Comparison of ENCODE assay signal across 27 cellular contexts in the genomic region with DNA sequence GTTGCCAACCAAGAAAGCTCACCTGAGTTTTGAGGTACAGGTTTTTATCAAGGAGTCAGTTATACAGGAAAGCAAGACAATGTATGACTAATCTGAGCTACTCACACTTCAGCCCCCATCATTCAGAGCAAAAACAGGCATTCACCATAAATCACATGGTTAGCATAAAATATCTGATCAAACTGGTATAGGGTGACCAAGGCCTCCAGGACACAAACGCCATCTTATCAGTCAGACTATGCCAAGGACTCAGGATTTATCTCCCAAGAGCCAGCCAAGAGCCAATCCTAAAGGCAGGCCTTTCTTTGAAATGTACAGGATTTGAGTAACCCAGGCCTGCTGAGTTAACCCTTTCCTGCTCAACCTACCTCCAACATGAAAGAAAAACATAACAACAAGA.
"Had no signal": no experiment of that assay in that cellular context is flagged by ENCODE, and none has a peak within 500 bp of the region (broad histone marks: within the 10 kb centered on the region; RNA-seq: fewer than 3 reads in every experiment).

No MANE protein-coding gene starts in this region.

- FAIRE-seq: islet of Langerhans had no signal

- H3K27me3 ChIP-seq: ascending aorta, neutrophil, upper lobe of left lung, vagina had no signal

- H3K27ac Mint-ChIP-seq: activated CD4-positive, alpha-beta T cell treated with anti-CD3 and anti-CD28 coated beads for 36 hours; activated CD8-positive, alpha-beta memory T cell treated with anti-CD3 and anti-CD28 coated beads, Interleukin-2, amount 10 ng/mL, durations not matched to agents 7 days and 5 days; activated CD8-positive, alpha-beta T cell treated with anti-CD3 and anti-CD28 coated beads, Interleukin-2, amount 10 ng/mL, durations not matched to agents 7 days and 5 days; activated naive CD8-positive, alpha-beta T cell treated with anti-CD3 and anti-CD28 coated beads, Interleukin-2, amount 10 ng/mL, durations not matched to agents 7 days and 5 days; brain; effector memory CD8-positive, alpha-beta T cell; stimulated activated effector memory CD8-positive, alpha-beta T cell treated with anti-CD3 and anti-CD28 coated beads, Interleukin-12 subunit alpha, Interleukin-12 subunit beta, amount 100 ng/mL, for 72 hours; stimulated activated naive CD8-positive, alpha-beta T cell treated with anti-CD3 and anti-CD28 coated beads, Interleukin-15, Interleukin-2, amounts not matched to agents 100 ng/mL and 50 ng/mL, for 24 hours; T-helper 2 cell treated with Interferon-gamma antibody and Interleukin-4, amounts not matched to agents 5 μg/mL and 100 μg/mL, for 36 hours had no signal

- H3K27me3 Mint-ChIP-seq: brain; effector memory CD8-positive, alpha-beta T cell; stimulated activated naive CD8-positive, alpha-beta T cell treated with anti-CD3 and anti-CD28 coated beads, Interleukin-15, Interleukin-2, amounts not matched to agents 100 ng/mL and 50 ng/mL, for 24 hours had no signal

- H3K9me3 Mint-ChIP-seq: activated naive CD8-positive, alpha-beta T cell treated with anti-CD3 and anti-CD28 coated beads, Interleukin-2, amount 10 ng/mL, durations not matched to agents 7 days and 5 days; effector memory CD8-positive, alpha-beta T cell; nephron; stimulated activated naive CD8-positive, alpha-beta T cell treated with anti-CD3 and anti-CD28 coated beads, Interleukin-15, Interleukin-2, amounts not matched to agents 100 ng/mL and 50 ng/mL, for 24 hours; T-helper 2 cell treated with Interferon-gamma antibody and Interleukin-4, amounts not matched to agents 5 μg/mL and 100 μg/mL, for 36 hours had no signal

- DNase-seq: activated CD4-positive, alpha-beta T cell treated with anti-CD3 and anti-CD28 coated beads for 36 hours; activated CD4-positive, CD25-positive, alpha-beta regulatory T cell; activated CD8-positive, alpha-beta memory T cell treated with anti-CD3 and anti-CD28 coated beads, Interleukin-2, amount 10 ng/mL, durations not matched to agents 7 days and 5 days; activated CD8-positive, alpha-beta T cell treated with anti-CD3 and anti-CD28 coated beads, Interleukin-2, amount 10 ng/mL, durations not matched to agents 7 days and 5 days; activated effector memory CD4-positive, alpha-beta T cell treated with Interleukin-2 at 50 U/mL for 16 hours; activated naive CD4-positive, alpha-beta T cell treated with Interleukin-2 at 50 U/mL for 16 hours; activated naive CD8-positive, alpha-beta T cell treated with anti-CD3 and anti-CD28 coated beads, Interleukin-2, amount 10 ng/mL, durations not matched to agents 7 days and 5 days; cortex of kidney; effector memory CD8-positive, alpha-beta T cell; head of caudate nucleus; hippocampal formation; left ventricle myocardium inferior; stimulated activated CD4-positive, alpha-beta T cell treated with anti-CD3 and anti-CD28 coated beads, Interleukin-12 subunit alpha, Interleukin-12 subunit beta, amount 100 ng/mL, for 4 hours; stimulated activated CD4-positive, alpha-beta T cell treated with anti-CD3 and anti-CD28 coated beads, Interleukin-4, amount 100 ng/mL, for 24 hours; upper lobe of left lung had no signal

- H3K27ac ChIP-seq: ascending aorta, left ventricle myocardium inferior, neutrophil, skin epidermis, thoracic aorta, upper lobe of left lung, vagina had no signal

- H3K36me3 ChIP-seq: ascending aorta, left ventricle myocardium inferior, neutrophil, thoracic aorta, upper lobe of left lung, vagina had no signal

- H3K4me1 Mint-ChIP-seq: activated CD4-positive, alpha-beta T cell treated with anti-CD3 and anti-CD28 coated beads for 36 hours; activated CD8-positive, alpha-beta memory T cell treated with anti-CD3 and anti-CD28 coated beads, Interleukin-2, amount 10 ng/mL, durations not matched to agents 7 days and 5 days; activated naive CD8-positive, alpha-beta T cell treated with anti-CD3 and anti-CD28 coated beads, Interleukin-2, amount 10 ng/mL, durations not matched to agents 7 days and 5 days; stimulated activated effector memory CD8-positive, alpha-beta T cell treated with anti-CD3 and anti-CD28 coated beads, Interleukin-12 subunit alpha, Interleukin-12 subunit beta, amount 100 ng/mL, for 72 hours had no signal

- H3K4me3 Mint-ChIP-seq: activated CD4-positive, alpha-beta T cell treated with anti-CD3 and anti-CD28 coated beads for 36 hours; activated CD8-positive, alpha-beta memory T cell treated with anti-CD3 and anti-CD28 coated beads, Interleukin-2, amount 10 ng/mL, durations not matched to agents 7 days and 5 days; activated CD8-positive, alpha-beta T cell treated with anti-CD3 and anti-CD28 coated beads, Interleukin-2, amount 10 ng/mL, durations not matched to agents 7 days and 5 days; activated naive CD8-positive, alpha-beta T cell treated with anti-CD3 and anti-CD28 coated beads, Interleukin-2, amount 10 ng/mL, durations not matched to agents 7 days and 5 days; brain; effector memory CD8-positive, alpha-beta T cell; nephron; stimulated activated effector memory CD8-positive, alpha-beta T cell treated with anti-CD3 and anti-CD28 coated beads, Interleukin-12 subunit alpha, Interleukin-12 subunit beta, amount 100 ng/mL, for 72 hours; stimulated activated naive CD8-positive, alpha-beta T cell treated with anti-CD3 and anti-CD28 coated beads, Interleukin-15, Interleukin-2, amounts not matched to agents 100 ng/mL and 50 ng/mL, for 24 hours; T-helper 2 cell treated with Interferon-gamma antibody and Interleukin-4, amounts not matched to agents 5 μg/mL and 100 μg/mL, for 36 hours had no signal

- H3K4me3 ChIP-seq: ascending aorta, left ventricle myocardium inferior, lung, skin epidermis, thoracic aorta, upper lobe of left lung, vagina had no signal

- H3K4me1 ChIP-seq: ascending aorta, left ventricle myocardium inferior, upper lobe of left lung, vagina had no signal

- H3K9me3 ChIP-seq: ascending aorta, left ventricle myocardium inferior, neutrophil, thoracic aorta, upper lobe of left lung, vagina had no signal

- H3K36me3 Mint-ChIP-seq: activated CD8-positive, alpha-beta memory T cell treated with anti-CD3 and anti-CD28 coated beads, Interleukin-2, amount 10 ng/mL, durations not matched to agents 7 days and 5 days; activated naive CD8-positive, alpha-beta T cell treated with anti-CD3 and anti-CD28 coated beads, Interleukin-2, amount 10 ng/mL, durations not matched to agents 7 days and 5 days; brain; stimulated activated effector memory CD8-positive, alpha-beta T cell treated with anti-CD3 and anti-CD28 coated beads, Interleukin-12 subunit alpha, Interleukin-12 subunit beta, amount 100 ng/mL, for 72 hours had no signal
